14 cellular contexts compared by ENCODE assay signal in genomic region chr16:25966172-25967097, GRCh38.
DNase-seq lines count a peak whose midpoint lies in the region; ATAC-seq, FAIRE-seq and TF ChIP-seq lines count a peak whose summit lies in the region.
"Had no signal": no experiment of that assay in that cellular context is flagged by ENCODE, and none has a peak within 500 bp of the region (broad histone marks: within the 10 kb centered on the region; RNA-seq: fewer than 3 reads in every experiment).

No MANE protein-coding gene starts in this region.

- peak; percentile 96 for ATAC-seq in GM18870 (IDR thresholded peaks at IDR 0.05; ENCODE audit: unreplicated experiment)
- ATAC-seq in HG02678 (IDR thresholded peaks at IDR 0.05; ENCODE audit: unreplicated experiment): peak; percentile 92
- ATAC-seq in HG03575 (IDR thresholded peaks at IDR 0.05; ENCODE audit: extremely low read depth, insufficient number of reproducible peaks, low FRiP score, unreplicated experiment): peak; percentile 85
- no peak for ATAC-seq in HG03025 (IDR thresholded peaks at IDR 0.05; ENCODE audit: low FRiP score, unreplicated experiment)
- ATAC-seq: upper lobe of right lung had no signal

- no peak for TF ChIP-seq CTCF in GM10248 (IDR thresholded peaks at IDR 0.05; ENCODE audit: control extremely low read depth, extremely low read depth, low read depth, missing control alignments)
- TF ChIP-seq CTCF in D721Med (IDR thresholded peaks at IDR 0.05; ENCODE audit: insufficient read depth, missing control alignments): no peak

- POLR2A ChIA-PET in GM10248 (lab: Yijun Ruan, JAX): no interaction called here

- CTCF ChIA-PET in GM10248 (lab: Yijun Ruan, JAX): interaction anchor here (1.0 kb wide), 1 partner anchor 47 kb away, joined by 3 read pairs; no protein-coding TSS in a partner anchor

- peak; percentile 31 for DNase-seq in GM10248 (ENCODE audit: extremely low spot score)
- DNase-seq in EL: no peak
- DNase-seq in caudate nucleus (lab: John Stamatoyannopoulos, UW): no peak
- no peak for DNase-seq in D721Med (ENCODE audit: insufficient read length, low spot score)
- DNase-seq: activated B cell treated with CpG ODN at 0.5 μM for 24 hours, C1 segment of cervical spinal cord, NCI-H2029, upper lobe of right lung had no signal

- H3K27ac ChIP-seq in caudate nucleus (ENCODE audit: low read depth, low read length): no peak overlapping the region
- H3K27ac ChIP-seq: upper lobe of right lung had no signal

- no peak for FAIRE-seq in D721Med (lab: Jason Lieb, UNC)
- FAIRE-seq: bronchial epithelial cell, RCC 7860 had no signal
